12 cellular contexts compared by ENCODE assay signal in genomic region chr16:21257284-21257683, GRCh38. TPM values are rescaled to one million over a fixed set of nuclear protein-coding genes. Genes with fewer than 3 reads are reported as not detected.
"Had no signal": no experiment of that assay in that cellular context is flagged by ENCODE, and none has a peak within 500 bp of the region (broad histone marks: within the 10 kb centered on the region; RNA-seq: fewer than 3 reads in every experiment).

No MANE protein-coding gene starts in this region.

- H3K27ac ChIP-seq: GM23248 had no signal

- ATAC-seq: GM23338, HCT116 had no signal

- H3K9me3 Mint-ChIP-seq: GM23338, H9, HFFc6 had no signal

- FAIRE-seq: H1, H54 had no signal

- H3K4me1 Mint-ChIP-seq: GM23338 had no signal

- H3K4me1 ChIP-seq: HAP-1 had no signal

- H3K36me3 ChIP-seq: HAP-1 had no signal

- H3K9ac ChIP-seq: GM23248 had no signal

- DNase-seq: GM23248, GOT3, H7, H9, HCEC 1CT, HFFc6 had no signal

- H3K4me2 ChIP-seq: GM23338 had no signal

- H3K9me3 ChIP-seq: HAP-1 had no signal

- H3K4me3 Mint-ChIP-seq: GM23338, H9, HFFc6 had no signal

- H3K27ac Mint-ChIP-seq: GM23338, H9, HFFc6 had no signal

- H2AFZ ChIP-seq: GM23248, GM23338 had no signal

- H3K4me3 ChIP-seq: GM23248, GM23338, HAP-1 had no signal

RNA-seq across cellular contexts. Expression of gene CRYM, which starts 20.8 kb away (rescaled TPM):
- total RNA-seq: GM23248, HFFc6 had no signal
- polyA plus RNA-seq: GM23248 had no signal

RNA-seq across cellular contexts. Expression of gene ANKS4B, which starts 23.8 kb away (rescaled TPM):
- total RNA-seq: GM23248, H4, H7, HFFc6 had no signal
- polyA plus RNA-seq: GM23248, GM23338 had no signal

RNA-seq across cellular contexts. Expression of gene ZP2, which starts 45.9 kb away (rescaled TPM):
- total RNA-seq: GM23248, GM23338, H1, H4, H7, H9, HFFc6 had no signal
- polyA plus RNA-seq: GM23248, GM23338, H1 had no signal
